ENCODE assay signal across 19 cellular contexts in the genomic region with DNA sequence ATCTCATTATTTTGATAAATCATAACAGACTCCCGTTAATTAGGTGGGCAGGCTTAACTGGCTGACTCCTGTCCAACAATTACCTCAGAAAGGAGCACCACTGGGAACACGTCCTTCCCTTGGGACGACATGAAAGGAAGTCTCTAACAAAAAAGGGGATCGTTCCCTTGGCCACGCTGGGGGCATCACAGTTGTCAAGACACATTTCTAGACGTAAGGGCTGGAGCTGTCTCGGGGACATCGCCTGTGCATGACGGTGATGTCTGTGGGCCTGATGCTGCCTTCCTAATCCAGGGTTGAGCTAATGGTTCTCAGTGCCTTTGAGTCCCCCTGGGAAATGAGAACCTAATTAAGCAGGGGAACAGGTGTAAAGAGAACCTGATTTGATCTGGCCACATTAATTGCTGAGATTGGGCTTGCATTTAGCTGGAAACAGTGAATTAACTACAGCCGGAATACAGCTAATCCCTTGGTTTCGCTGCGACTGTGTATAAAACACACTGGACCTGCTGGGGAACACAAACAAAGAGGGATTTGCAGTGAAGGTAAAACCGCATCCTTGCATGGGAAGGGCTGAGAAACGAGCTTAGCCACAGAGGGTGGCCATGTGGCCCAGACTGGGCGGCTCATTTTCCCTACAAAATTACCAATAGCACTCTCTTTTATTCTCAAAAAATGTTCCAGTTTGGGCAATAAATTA.
A peak's percentile ranks its signal among the peaks of the same experiment; 100 is the strongest.
DNase-seq lines count a peak whose midpoint lies in the region; ATAC-seq, FAIRE-seq and TF ChIP-seq lines count a peak whose summit lies in the region.
"Had no signal": no experiment of that assay in that cellular context is flagged by ENCODE, and none has a peak within 500 bp of the region (broad histone marks: within the 10 kb centered on the region; RNA-seq: fewer than 3 reads in every experiment).

No MANE protein-coding gene starts in this region.

- DNase-seq in NCI-H524 treated with DMSO at 0.1 percent for 48 hours (lab: John Stamatoyannopoulos, UW) (peak; percentile 86), H1 (ENCODE audit: low read depth in 1 of 2, low spot score in 2 of 2) (no peak), osteocyte (ENCODE audit: extremely low spot score, unreplicated experiment) (peak; percentile 48), amygdala (lab: John Stamatoyannopoulos, UW) (no peak)
- DNase-seq: ACHN, DMS 273 treated with DMSO at 0.1 percent for 48 hours, MM.1S, NCI-H1092, NCI-H1436 treated with DMSO at 0.1 percent for 48 hours, NCI-H2029 had no signal

- no peaks in the 10 kb centered on the region for H3K9me3 ChIP-seq in H1 (ENCODE audit: insufficient read depth in 2 of 2, low read depth in 1 of 2, low read length in 1 of 2)
- H3K9me3 ChIP-seq: SJCRH30 had no signal

- H2BK5ac ChIP-seq in H1 (ENCODE audit: low read depth, low read length): no peak overlapping the region

- H3K9me3 Mint-ChIP-seq in osteocyte (ENCODE audit: unreplicated experiment): no peaks in the 10 kb centered on the region
- H3K9me3 Mint-ChIP-seq: GM23338 had no signal

- no peak overlapping the region for H3K4ac ChIP-seq in H1 (replicated peaks; ENCODE audit: insufficient read length, low read depth, low read length)

- no peak for FAIRE-seq in H1 (lab: Jason Lieb, UNC)
- FAIRE-seq: G401.6 had no signal

- no peak overlapping the region for H3K9ac ChIP-seq in H1 (replicated peaks in 1 of 4; ENCODE audit: extremely low read depth in 1 of 4, low read depth in 3 of 4, low read length in 3 of 4)

- H2BK12ac ChIP-seq in H1 (ENCODE audit: low read depth, low read length): peak overlapping the region; percentile 4; the same call in 1 of the 2 replicates

- peaks cover 3% of the 10 kb centered on the region for H3K36me3 Mint-ChIP-seq in osteocyte (ENCODE audit: unreplicated experiment)

- POLR2A ChIA-PET in H1 (lab: Charles Lee; ENCODE audit: partially characterized antibody): no interaction called here

- H3K79me2 ChIP-seq in H1 (ENCODE audit: control insufficient read depth in 1 of 2, insufficient read depth in 2 of 2, low read length in 2 of 2): no peaks in the 10 kb centered on the region

- no peak overlapping the region for H3K14ac ChIP-seq in H1 (ENCODE audit: insufficient read length)

- H3K27me3 ChIP-seq in H1 (replicated peaks in 1 of 4; ENCODE audit: control insufficient read depth in 3 of 4, extremely low read depth in 1 of 4, insufficient read depth in 3 of 4, low read length in 3 of 4): no peaks in the 10 kb centered on the region; a peak in 1 of 7 replicates

- no peak overlapping the region for H3K27ac ChIP-seq in H1 (ENCODE audit: low read depth, low read length)
- H3K27ac ChIP-seq: C4-2B, SJCRH30 had no signal

- no peak overlapping the region for H3K56ac ChIP-seq in H1 (replicated peaks; ENCODE audit: insufficient read length, low read depth, low read length)

- no peak overlapping the region for H3K18ac ChIP-seq in H1 (ENCODE audit: extremely low read depth, low read length)

- no peak overlapping the region for H3K27ac Mint-ChIP-seq in osteocyte (ENCODE audit: unreplicated experiment)
- H3K27ac Mint-ChIP-seq: GM23338 had no signal

- H3K4me3 Mint-ChIP-seq in osteocyte (ENCODE audit: unreplicated experiment): no peak overlapping the region
- H3K4me3 Mint-ChIP-seq: GM23338 had no signal

- H3K79me1 ChIP-seq in H1 (ENCODE audit: low read depth, low read length): no peaks in the 10 kb centered on the region; the same call in 1 of the 2 replicates

- H4K5ac ChIP-seq in H1 (ENCODE audit: insufficient read length, low read depth, low read length): no peak overlapping the region

- H2BK120ac ChIP-seq in H1 (replicated peaks; ENCODE audit: low read depth, low read length): no peak overlapping the region

- TF ChIP-seq CTCF in H1 (IDR thresholded peaks at IDR 0.05; ENCODE audit: control extremely low read depth in 1 of 3, insufficient read depth in 1 of 3, low read depth in 1 of 3, low read length in 3 of 3): no peak
- TF ChIP-seq CTCF in osteocyte (IDR thresholded peaks at IDR 0.05): no peak

- no peak overlapping the region for H3K4me2 ChIP-seq in H1 (ENCODE audit: insufficient read depth in 1 of 2, low read depth in 2 of 2, low read length in 2 of 2)
- H3K4me2 ChIP-seq: GM23338 had no signal

- H3K4me3 ChIP-seq in H1 (ENCODE audit: extremely low read depth in 1 of 4, insufficient read depth in 2 of 4, low read depth in 3 of 4, low read length in 4 of 4): no peak overlapping the region
- H3K4me3 ChIP-seq: GM23338, SJCRH30 had no signal

- no peak for TF ChIP-seq POLR2A in H1 (IDR thresholded peaks at IDR 0.05; ENCODE audit: control extremely low read depth in 1 of 2, low read depth in 2 of 2, low read length in 2 of 2)

- H4K91ac ChIP-seq in H1 (replicated peaks; ENCODE audit: insufficient read length, low read length): no peak overlapping the region

- CTCF ChIA-PET in H1 (lab: Charles Lee; ENCODE audit: partially characterized antibody): interaction anchor here (0.7 to 3.6 kb wide), 5 partner anchors 14 to 56 kb away, joined by 3 to 11 read pairs (median 4); no protein-coding TSS in a partner anchor

- peaks cover 1 to 8% (median 6%) of the 10 kb centered on the region in 4 experiments; a peak in 5 of 7 replicates for H3K4me1 ChIP-seq in H1 (replicated peaks in 1 of 4; ENCODE audit: control insufficient read depth in 3 of 4, insufficient read depth in 4 of 4, low read length in 3 of 4)
- H3K4me1 ChIP-seq: SJCRH30 had no signal

- no peak for TF ChIP-seq EP300 in H1 (IDR thresholded peaks at IDR 0.05; ENCODE audit: borderline replicate concordance in 1 of 2, low read depth in 2 of 2, low read length in 2 of 2)

- H2BK20ac ChIP-seq in H1 (ENCODE audit: low read length): no peak overlapping the region

- H4K8ac ChIP-seq in H1 (ENCODE audit: extremely low read depth, insufficient read depth, low read length): no peak overlapping the region

- no peak overlapping the region for H2BK15ac ChIP-seq in H1 (ENCODE audit: low read length)

- WGBS in H1 (ENCODE audit: extremely low coverage in 1 of 2, insufficient coverage in 1 of 2, insufficient read length in 1 of 2, insufficient replicate concordance in 2 of 2, low coverage in 1 of 2, low lambda C conversion rate in 2 of 2, missing lambda C conversion rate in 1 of 2), 2 experiments: 86% methylated on average over 15 of the region's 15 CpGs; no CpG with 5 or more reads in 1 of the 2 experiments

- H3K23me2 ChIP-seq in H1 (ENCODE audit: low read depth, low read length): no peaks in the 10 kb centered on the region

- TF ChIP-seq RAD21 in H1 (IDR thresholded peaks at IDR 0.05 in 1 of 2, conservative IDR thresholded peaks at IDR 0.05 in 1 of 2; ENCODE audit: low read depth in 2 of 2, low read length in 2 of 2): no peak

- H3K36me3 ChIP-seq in H1 (ENCODE audit: control insufficient read depth in 2 of 4, insufficient read depth in 4 of 4, low read length in 3 of 4): no peaks in the 10 kb centered on the region
- H3K36me3 ChIP-seq: SJCRH30 had no signal

- no peak overlapping the region for H2AFZ ChIP-seq in H1 (ENCODE audit: low read length)
- H2AFZ ChIP-seq: GM23338 had no signal

- no peak overlapping the region for H3K23ac ChIP-seq in H1 (ENCODE audit: insufficient read length)

- no peak overlapping the region for H2AK5ac ChIP-seq in H1 (ENCODE audit: low read depth, low read length)

- H3K27me3 Mint-ChIP-seq in osteocyte (ENCODE audit: unreplicated experiment): no peaks in the 10 kb centered on the region

- H4K20me1 ChIP-seq in H1 (replicated peaks in 1 of 2; ENCODE audit: control insufficient read depth in 1 of 2, insufficient read depth in 2 of 2, low read length in 2 of 2): no peaks in the 10 kb centered on the region

- peaks cover 18% of the 10 kb centered on the region for H3K4me1 Mint-ChIP-seq in osteocyte (ENCODE audit: unreplicated experiment)

- ATAC-seq in GM21447 (IDR thresholded peaks at IDR 0.05; ENCODE audit: unreplicated experiment): no peak
- ATAC-seq in HG02884 (IDR thresholded peaks at IDR 0.05; ENCODE audit: unreplicated experiment): no peak
- ATAC-seq in GM18498 (IDR thresholded peaks at IDR 0.05; ENCODE audit: unreplicated experiment): no peak
- ATAC-seq: GM23338, HCT116, Panc1 had no signal

TF ChIP-seq in H1, 55 proteins besides CTCF, POLR2A, EP300 and RAD21:
- TF ChIP-seq BCL11A (IDR thresholded peaks at IDR 0.05; ENCODE audit: low read depth in 2 of 2, low read length in 2 of 2) (no peak), JUN (IDR thresholded peaks at IDR 0.05; ENCODE audit: low read depth, low read length) (no peak), GABPA (IDR thresholded peaks at IDR 0.05; ENCODE audit: borderline replicate concordance, insufficient read depth, low read length) (no peak), HDAC6 (IDR thresholded peaks at IDR 0.05; ENCODE audit: low read depth, low read length) (no peak)
TF ChIP-seq in H1: peak in this region for 0.

Comparison
In these comparisons a context has a peak if more than half of its experiments do, and no peak if none do; other contexts are left out.
1. DNase-seq: peak in NCI-H524 treated with DMSO at 0.1 percent for 48 hours (single experiment) and osteocyte (single experiment); none in H1 (0 of 2) and amygdala (0 of 56).